Comparison of ENCODE assay signal across 1 cellular context in genomic region chr2:171530859-171531258, GRCh38.
TF ChIP-seq lines count a peak whose summit lies in the region.

No MANE protein-coding gene starts in this region.

TF ChIP-seq in GM12878, 131 proteins besides CTCF, POLR2A, EP300 and RAD21:
- TF ChIP-seq NFIC (IDR thresholded peaks at IDR 0.05; ENCODE audit: low read depth, low read length), result 0 out of 2 replicates have a peak, but pooled peaks have one; percentile 43
- peak; percentile 57 for TF ChIP-seq PAX5 (IDR thresholded peaks at IDR 0.05; ENCODE audit: borderline replicate concordance, low read depth, low read length)
- 0 out of 2 replicates have a peak, but pooled peaks have one; percentile 7 for TF ChIP-seq JUNB (IDR thresholded peaks at IDR 0.05)
- TF ChIP-seq RELB (IDR thresholded peaks at IDR 0.05; ENCODE audit: low read depth), result peak; percentile 44; the same call in 1 of the 2 replicates
